In genomic region chr5:180848878-180849277, GRCh38 we compare ENCODE assay signal across 40 cellular contexts. TPM values are rescaled to one million over a fixed set of nuclear protein-coding genes. Genes with fewer than 3 reads are reported as not detected.
"Had no signal": no experiment of that assay in that cellular context is flagged by ENCODE, and none has a peak within 500 bp of the region (broad histone marks: within the 10 kb centered on the region; RNA-seq: fewer than 3 reads in every experiment).

No MANE protein-coding gene starts in this region.

- H3K27ac ChIP-seq: adrenal gland, body of pancreas, colonic mucosa, dorsolateral prefrontal cortex, gastroesophageal sphincter, neutrophil, pancreas, psoas muscle, sigmoid colon, thoracic aorta, WERI-Rb-1 had no signal

- H3K27me3 Mint-ChIP-seq: activated naive CD8-positive, alpha-beta T cell treated with anti-CD3 and anti-CD28 coated beads for 36 hours; naive B cell; stimulated activated naive CD8-positive, alpha-beta T cell treated with anti-CD3 and anti-CD28 coated beads, Interleukin-15, Interleukin-2, amounts not matched to agents 100 ng/mL and 50 ng/mL, for 24 hours had no signal

- H3K9me3 ChIP-seq: adrenal gland, body of pancreas, colonic mucosa, pancreas, psoas muscle had no signal

- H3K27ac Mint-ChIP-seq: activated naive CD4-positive, alpha-beta T cell treated with anti-CD3 and anti-CD28 coated beads for 36 hours; activated naive CD8-positive, alpha-beta T cell treated with anti-CD3 and anti-CD28 coated beads for 36 hours; mesothelial cell of epicardium; nephron progenitor cell; stimulated activated effector memory CD8-positive, alpha-beta T cell treated with anti-CD3 and anti-CD28 coated beads, Interleukin-12 subunit alpha, Interleukin-12 subunit beta, amount 100 ng/mL, for 72 hours; stimulated activated naive CD8-positive, alpha-beta T cell treated with anti-CD3 and anti-CD28 coated beads, Interleukin-15, Interleukin-2, amounts not matched to agents 100 ng/mL and 50 ng/mL, for 24 hours had no signal

- FAIRE-seq: endothelial cell of umbilical vein, keratinocyte, pancreas, small intestine, TTC549, urothelium cell line had no signal

- ATAC-seq: activated CD4-positive, CD25-positive, alpha-beta regulatory T cell treated with anti-CD3 and anti-CD28 coated beads, Interleukin-2, amount 50 U/mL, for 24 hours; body of pancreas; gastroesophageal sphincter; left cardiac atrium; left ventricle myocardium superior; pancreas; psoas muscle; stimulated activated effector memory CD8-positive, alpha-beta T cell treated with anti-CD3 and anti-CD28 coated beads, Interleukin-12 subunit alpha, Interleukin-12 subunit beta, amount 100 ng/mL, for 72 hours had no signal

- H3K4me3 Mint-ChIP-seq: activated naive CD4-positive, alpha-beta T cell treated with anti-CD3 and anti-CD28 coated beads for 36 hours; activated naive CD8-positive, alpha-beta T cell treated with anti-CD3 and anti-CD28 coated beads for 36 hours; mesothelial cell of epicardium; naive B cell; nephron progenitor cell; stimulated activated effector memory CD8-positive, alpha-beta T cell treated with anti-CD3 and anti-CD28 coated beads, Interleukin-12 subunit alpha, Interleukin-12 subunit beta, amount 100 ng/mL, for 72 hours; stimulated activated naive CD8-positive, alpha-beta T cell treated with anti-CD3 and anti-CD28 coated beads, Interleukin-15, Interleukin-2, amounts not matched to agents 100 ng/mL and 50 ng/mL, for 24 hours had no signal

- H3K27me3 ChIP-seq: adrenal gland, body of pancreas, colonic mucosa, dorsolateral prefrontal cortex, gastroesophageal sphincter, neutrophil, pancreas, sigmoid colon had no signal

- H3K4me1 Mint-ChIP-seq: mesothelial cell of epicardium, nephron progenitor cell had no signal

- H3K4me1 ChIP-seq: adrenal gland, body of pancreas, colonic mucosa, gastroesophageal sphincter, pancreas, psoas muscle, sigmoid colon had no signal

- DNase-seq: activated CD4-positive, alpha-beta T cell treated with anti-CD3 and anti-CD28 coated beads for 48 hours; activated CD4-positive, alpha-beta T cell treated with anti-CD3 and anti-CD28 coated beads, Interleukin-2, amount 50 U/mL, for 48 hours; activated CD8-positive, alpha-beta memory T cell treated with anti-CD3 and anti-CD28 coated beads for 24 hours; activated effector memory CD4-positive, alpha-beta T cell treated with Interleukin-2 at 50 U/mL for 16 hours; activated naive CD4-positive, alpha-beta T cell treated with anti-CD3 and anti-CD28 coated beads for 36 hours; activated naive CD8-positive, alpha-beta T cell treated with anti-CD3 and anti-CD28 coated beads for 36 hours; adrenal gland; aorta; body of pancreas; cerebellar nuclear complex; colonic mucosa; dorsolateral prefrontal cortex; effector memory CD4-positive, alpha-beta T cell; head of caudate nucleus; hippocampal formation; left cardiac atrium; left ventricle myocardium superior; naive B cell; nephron progenitor cell; pancreas; psoas muscle; sigmoid colon; small intestine; stimulated activated CD4-positive, alpha-beta T cell treated with anti-CD3 and anti-CD28 coated beads, Interleukin-4, amount 100 ng/mL, for 24 hours; T-helper 9 cell; trophoblast cell; WERI-Rb-1 had no signal

- H3K4me3 ChIP-seq: adrenal gland, body of pancreas, colonic mucosa, dorsolateral prefrontal cortex, gastroesophageal sphincter, pancreas, psoas muscle, sigmoid colon, thoracic aorta had no signal

RNA-seq across cellular contexts. Expression of gene BTNL8, which starts 50.1 kb away (rescaled TPM):
- total RNA-seq: activated naive CD4-positive, alpha-beta T cell treated with anti-CD3 and anti-CD28 coated beads for 36 hours; endothelial cell of umbilical vein; fibroblast of lung; fibroblast of villous mesenchyme; mesothelial cell of epicardium; thoracic aorta had no signal
- polyA plus RNA-seq: endothelial cell of umbilical vein, fibroblast of lung, keratinocyte had no signal
